Comparison of ENCODE assay signal across 19 cellular contexts in genomic region chr3:123907720-123908119, GRCh38. TPM values are rescaled to one million over a fixed set of nuclear protein-coding genes. Genes with fewer than 3 reads are reported as not detected.
DNase-seq lines count a peak whose midpoint lies in the region; ATAC-seq, FAIRE-seq and TF ChIP-seq lines count a peak whose summit lies in the region.
"Had no signal": no experiment of that assay in that cellular context is flagged by ENCODE, and none has a peak within 500 bp of the region (broad histone marks: within the 10 kb centered on the region; RNA-seq: fewer than 3 reads in every experiment).

No MANE protein-coding gene starts in this region.

- H3K27me3 ChIP-seq in kidney epithelial cell (ENCODE audit: control insufficient read depth, insufficient read depth, low read length) = no peaks in the 10 kb centered on the region

- CTCF ChIA-PET in HEK293 (lab: Yijun Ruan, JAX) = interaction anchor here (0.7 kb wide), 4 partner anchors 80 to 231 kb away, joined by 3 to 6 read pairs (median 4); no protein-coding TSS in a partner anchor

- no peaks in the 10 kb centered on the region for H3K4me1 ChIP-seq in HEK293 (ENCODE audit: control insufficient read depth, insufficient read depth, low read length)
- H3K4me1 ChIP-seq: esophagus squamous epithelium had no signal

- no peaks in the 10 kb centered on the region for H3K9me3 ChIP-seq in HEK293 (ENCODE audit: control insufficient read depth, insufficient read depth, low read depth, low read length)
- H3K9me3 ChIP-seq: esophagus squamous epithelium had no signal

- no peak overlapping the region for H3K27ac ChIP-seq in HEK293 (ENCODE audit: extremely low read depth, low read depth, low read length)
- H3K27ac ChIP-seq: esophagus squamous epithelium had no signal

- H3K36me3 ChIP-seq in HEK293 (ENCODE audit: control insufficient read depth in 2 of 2, insufficient read depth in 1 of 2, low read length in 2 of 2) (no peaks in the 10 kb centered on the region), kidney epithelial cell (ENCODE audit: control insufficient read depth, insufficient read depth, low read length) (no peaks in the 10 kb centered on the region)
- H3K36me3 ChIP-seq: esophagus squamous epithelium had no signal

- no peak for FAIRE-seq in D721Med (lab: Jason Lieb, UNC)
- FAIRE-seq: GM18507 had no signal

- ATAC-seq in GM18520 (IDR thresholded peaks at IDR 0.05; ENCODE audit: unreplicated experiment) (no peak), HG02970 (IDR thresholded peaks at IDR 0.05; ENCODE audit: low FRiP score, unreplicated experiment) (no peak)
- ATAC-seq: CD8-positive, alpha-beta T cell; left ventricle myocardium superior had no signal

- no peak overlapping the region for H3K4me3 ChIP-seq in HEK293 (ENCODE audit: low read depth, low read length)
- H3K4me3 ChIP-seq in kidney epithelial cell (ENCODE audit: low read depth, low read length) = no peak overlapping the region
- H3K4me3 ChIP-seq: esophagus squamous epithelium had no signal

- TF ChIP-seq CTCF in D721Med (IDR thresholded peaks at IDR 0.05; ENCODE audit: insufficient read depth, missing control alignments) (peak; percentile 7), HEK293 (tag by site-specific recombination; IDR thresholded peaks at IDR 0.05) (no peak), kidney epithelial cell (IDR thresholded peaks at IDR 0.05; ENCODE audit: insufficient read depth, low read length, poor library complexity, severe bottlenecking) (peak; percentile 8)

- POLR2A ChIA-PET in HEK293 (lab: Yijun Ruan, JAX) = no interaction called here

- DNase-seq in D721Med (ENCODE audit: insufficient read length, low spot score) = no peak
- peak; percentile 7 for DNase-seq in RPMI7951 (ENCODE audit: low read depth)
- no peak for DNase-seq in kidney epithelial cell (ENCODE audit: low read depth)
- DNase-seq in activated gamma-delta T cell treated with Interleukin-2 at 50 U/mL for 16 hours = no peak
- DNase-seq: activated CD4-positive, alpha-beta T cell treated with anti-CD3 and anti-CD28 coated beads, Interleukin-2, amount 50 U/mL, for 1 hour; activated CD8-positive, alpha-beta memory T cell treated with anti-CD3 and anti-CD28 coated beads, Interleukin-2, amount 50 U/mL, for 4 hours; activated effector memory CD4-positive, alpha-beta T cell treated with anti-CD3 and anti-CD28 coated beads, Interleukin-2, amount 50 U/mL, for 16 hours; CD8-positive, alpha-beta T cell; esophagus squamous epithelium; left ventricle myocardium superior; NCI-H1694 treated with DMSO at 0.1 percent for 48 hours; Right ventricle myocardium superior; stimulated activated CD4-positive, alpha-beta T cell treated with anti-CD3 and anti-CD28 coated beads, Interleukin-12 subunit alpha, Interleukin-12 subunit beta, amount 100 ng/mL, for 4 hours; stimulated activated CD8-positive, alpha-beta memory T cell treated with anti-CD3 and anti-CD28 coated beads, Interleukin-4, amount 100 ng/mL, for 48 hours; T-helper 1 cell had no signal

TF ChIP-seq in HEK293, 187 proteins besides CTCF, POLR2A, EP300 and RAD21:
- peak; percentile 13; the same call in 1 of the 2 replicates for TF ChIP-seq ZNF654 (tag by site-specific recombination; IDR thresholded peaks at IDR 0.05; ENCODE audit: low read depth)
- no peak for TF ChIP-seq ZSCAN30 (tag by site-specific recombination; IDR thresholded peaks at IDR 0.05)
- no peak for TF ChIP-seq ZNF624 (tag by site-specific recombination; IDR thresholded peaks at IDR 0.05)
- TF ChIP-seq INSM2 (tag by site-specific recombination; IDR thresholded peaks at IDR 0.05) = no peak
- TF ChIP-seq SCRT2 (tag by site-specific recombination; IDR thresholded peaks at IDR 0.05) = no peak

RNA-seq across cellular contexts. Expression of gene MYLK, which starts 23.6 kb away (rescaled TPM):
- 94.7 and 103 TPM in 2 replicates for total RNA-seq in RPMI7951 (2014; rRNA removed; shearing (Covaris generic))
- 48.9 and 49.7 TPM in 2 replicates for total RNA-seq in kidney epithelial cell
- total RNA-seq: CD8-positive, alpha-beta T cell had no signal

RNA-seq across cellular contexts. Expression of gene CCDC14, which starts 53.3 kb away (rescaled TPM):
- 49.3 and 58.5 TPM in 2 replicates for total RNA-seq in RPMI7951 (2014; rRNA removed; shearing (Covaris generic))
- 24.2 and 37.0 TPM in 2 replicates for total RNA-seq in kidney epithelial cell
